Comparison of ENCODE assay signal across 8 cellular contexts in genomic region chr19:45693168-45693788, GRCh38. TPM values are rescaled to one million over a fixed set of nuclear protein-coding genes. Genes with fewer than 3 reads are reported as not detected.
DNase-seq lines count a peak whose midpoint lies in the region; ATAC-seq and TF ChIP-seq lines count a peak whose summit lies in the region.

No MANE protein-coding gene starts in this region.

- H3K36me3 Mint-ChIP-seq in CD8-positive, alpha-beta memory T cell, result peaks cover 3 to 48% (median 6%) of the 10 kb centered on the region in 3 donors
- peaks cover 54% of the 10 kb centered on the region for H3K36me3 Mint-ChIP-seq in activated T-helper 2 cell treated with anti-CD3 and anti-CD28 coated beads, Interferon-gamma antibody, Interleukin-2, Interleukin-4, amounts not matched to agents 10 μg/mL and 5 μg/mL and 100 μg/mL, durations not matched to agents 14 hours and 24 hours and 36 hours (ENCODE audit: low read depth)
- H3K36me3 Mint-ChIP-seq in neural crest cell (ENCODE audit: low read depth), result peaks cover 7% of the 10 kb centered on the region

- H3K27ac Mint-ChIP-seq in CD8-positive, alpha-beta memory T cell, result peak overlapping the region; percentile 92 to 100 (median 97)
- peak overlapping the region; percentile 99 for H3K27ac Mint-ChIP-seq in activated T-helper 2 cell treated with anti-CD3 and anti-CD28 coated beads, Interferon-gamma antibody, Interleukin-2, Interleukin-4, amounts not matched to agents 10 μg/mL and 5 μg/mL and 100 μg/mL, durations not matched to agents 14 hours and 24 hours and 36 hours
- H3K27ac Mint-ChIP-seq in neural crest cell (ENCODE audit: unreplicated experiment), result peak overlapping the region; percentile 84

- no peaks in the 10 kb centered on the region for H3K27me3 ChIP-seq in CD8-positive, alpha-beta memory T cell (ENCODE audit: insufficient read depth, low read length, poor library complexity, severe bottlenecking)
- H3K27me3 ChIP-seq in HUES6 (ENCODE audit: control insufficient read depth, insufficient read depth, low read length), result no peaks in the 10 kb centered on the region

- intact Hi-C loops in activated T-helper 2 cell treated with anti-CD3 and anti-CD28 coated beads, Interferon-gamma antibody, Interleukin-2, Interleukin-4, amounts not matched to agents 10 μg/mL and 5 μg/mL and 100 μg/mL, durations not matched to agents 14 hours and 24 hours and 36 hours (cut with micrococcal nuclease), result loop anchor here (2.0 to 5.0 kb wide), 4 partner anchors 38 to 186 kb away; partner anchors contain the start of genes FBXO46, OPA3, SIX5 and VASP

- no peaks in the 10 kb centered on the region for H3K27me3 Mint-ChIP-seq in CD8-positive, alpha-beta memory T cell
- no peaks in the 10 kb centered on the region for H3K27me3 Mint-ChIP-seq in activated T-helper 2 cell treated with anti-CD3 and anti-CD28 coated beads, Interferon-gamma antibody, Interleukin-2, Interleukin-4, amounts not matched to agents 10 μg/mL and 5 μg/mL and 100 μg/mL, durations not matched to agents 14 hours and 24 hours and 36 hours (ENCODE audit: low read depth)
- H3K27me3 Mint-ChIP-seq in neural crest cell (ENCODE audit: low read depth), result no peaks in the 10 kb centered on the region

- peak; percentile 58 to 80 (median 67) for DNase-seq in CD8-positive, alpha-beta memory T cell
- DNase-seq in OCI-M2 (lab: John Stamatoyannopoulos, UW; ENCODE audit: unreplicated experiment), result peak; percentile 50
- DNase-seq in activated T-helper 2 cell treated with anti-CD3 and anti-CD28 coated beads, Interferon-gamma antibody, Interleukin-2, Interleukin-4, amounts not matched to agents 10 μg/mL and 5 μg/mL and 100 μg/mL, durations not matched to agents 14 hours and 24 hours and 36 hours (ENCODE audit: low spot score), result peak; percentile 70
- peak; percentile 59 to 89 for DNase-seq in foreskin fibroblast
- peak; percentile 88 for DNase-seq in neural crest cell (ENCODE audit: low read depth, low spot score)
- peak; percentile 43 for DNase-seq in stromal cell of bone marrow (ENCODE audit: low read depth)

- POLR2A ChIA-PET in CD8-positive, alpha-beta memory T cell (lab: Charles Lee), result interaction anchor here (0.5 to 2.0 kb wide), 7 partner anchors 16 to 193 kb away, joined by 3 to 16 read pairs (median 4); partner anchors contain the start of gene FBXO46

- H3K9me3 ChIP-seq in CD8-positive, alpha-beta memory T cell (ENCODE audit: low read length), result no peaks in the 10 kb centered on the region
- H3K9me3 ChIP-seq in HUES6 (ENCODE audit: control insufficient read depth, insufficient read depth, low read depth, low read length), result no peaks in the 10 kb centered on the region

- peak overlapping the region; percentile 72 for H3K4me3 ChIP-seq in CD8-positive, alpha-beta memory T cell (ENCODE audit: low read length)
- H3K4me3 ChIP-seq in HUES6 (ENCODE audit: low read depth, low read length), result peak overlapping the region; percentile 94
- peak overlapping the region; percentile 85 to 89 for H3K4me3 ChIP-seq in foreskin fibroblast (ENCODE audit: low read depth in 1 of 2, low read length in 2 of 2)

- no peak for ATAC-seq in GM21723 (IDR thresholded peaks at IDR 0.05; ENCODE audit: unreplicated experiment)

- peaks cover 16 to 29% (median 21%) of the 10 kb centered on the region in 3 donors for H3K4me1 Mint-ChIP-seq in CD8-positive, alpha-beta memory T cell
- peaks cover 17% of the 10 kb centered on the region for H3K4me1 Mint-ChIP-seq in activated T-helper 2 cell treated with anti-CD3 and anti-CD28 coated beads, Interferon-gamma antibody, Interleukin-2, Interleukin-4, amounts not matched to agents 10 μg/mL and 5 μg/mL and 100 μg/mL, durations not matched to agents 14 hours and 24 hours and 36 hours (ENCODE audit: low read depth)
- peaks cover 28% of the 10 kb centered on the region for H3K4me1 Mint-ChIP-seq in neural crest cell

- peaks cover 3% of the 10 kb centered on the region for H3K36me3 ChIP-seq in CD8-positive, alpha-beta memory T cell (ENCODE audit: insufficient read depth, low read length)
- peaks cover 40% of the 10 kb centered on the region for H3K36me3 ChIP-seq in HUES6 (ENCODE audit: control insufficient read depth, insufficient read depth, low read length)

- H3K9me3 Mint-ChIP-seq in CD8-positive, alpha-beta memory T cell, result no peaks in the 10 kb centered on the region
- H3K9me3 Mint-ChIP-seq in activated T-helper 2 cell treated with anti-CD3 and anti-CD28 coated beads, Interferon-gamma antibody, Interleukin-2, Interleukin-4, amounts not matched to agents 10 μg/mL and 5 μg/mL and 100 μg/mL, durations not matched to agents 14 hours and 24 hours and 36 hours, result no peaks in the 10 kb centered on the region
- H3K9me3 Mint-ChIP-seq in neural crest cell, result no peaks in the 10 kb centered on the region

- H3K4me3 Mint-ChIP-seq in CD8-positive, alpha-beta memory T cell, result peak overlapping the region; percentile 91 to 98 (median 93)
- H3K4me3 Mint-ChIP-seq in activated T-helper 2 cell treated with anti-CD3 and anti-CD28 coated beads, Interferon-gamma antibody, Interleukin-2, Interleukin-4, amounts not matched to agents 10 μg/mL and 5 μg/mL and 100 μg/mL, durations not matched to agents 14 hours and 24 hours and 36 hours (ENCODE audit: low read depth), result peak overlapping the region; percentile 94
- peak overlapping the region; percentile 93 for H3K4me3 Mint-ChIP-seq in neural crest cell

- CTCF ChIA-PET in CD8-positive, alpha-beta memory T cell (lab: Charles Lee), result interaction anchor here (0.6 to 9.0 kb wide), 18 partner anchors 12 to 265 kb away, joined by 3 to 107 read pairs (median 4); partner anchors contain the start of genes GIPR and SIX5

- peak; percentile 91 for TF ChIP-seq CTCF in foreskin fibroblast (IDR thresholded peaks at IDR 0.05; ENCODE audit: low read depth, low read length)
- peak; percentile 93 for TF ChIP-seq CTCF in neural crest cell (conservative IDR thresholded peaks at IDR 0.05)

- peaks cover 7% of the 10 kb centered on the region for H3K4me1 ChIP-seq in CD8-positive, alpha-beta memory T cell (ENCODE audit: insufficient read depth, low read length)
- peaks cover 2% of the 10 kb centered on the region; the same call in 1 of the 2 replicates for H3K4me1 ChIP-seq in HUES6 (ENCODE audit: control insufficient read depth, insufficient read depth, low read length)

- peak overlapping the region; percentile 78 for H3K9ac ChIP-seq in HUES6 (ENCODE audit: low read length)

- peak overlapping the region; percentile 92 for H3K27ac ChIP-seq in CD8-positive, alpha-beta memory T cell (ENCODE audit: low read depth, low read length)
- H3K27ac ChIP-seq in HUES6 (ENCODE audit: low read depth, low read length), result no peak overlapping the region; the same call in 1 of the 2 replicates

RNA-seq across cellular contexts. Expression of gene QPCTL, which starts 0.8 kb away (rescaled TPM):
- total RNA-seq in CD8-positive, alpha-beta memory T cell, result 10 to 100 TPM; 11.3 to 11.5 TPM
- 2.0 TPM for polyA plus RNA-seq in CD8-positive, alpha-beta memory T cell
- total RNA-seq in activated T-helper 2 cell treated with anti-CD3 and anti-CD28 coated beads, Interferon-gamma antibody, Interleukin-2, Interleukin-4, amounts not matched to agents 10 μg/mL and 5 μg/mL and 100 μg/mL, durations not matched to agents 14 hours and 24 hours and 36 hours, result 24.2 and 26.7 TPM in 2 replicates
- total RNA-seq in neural crest cell, result 11.4 and 11.8 TPM in 2 replicates

RNA-seq across cellular contexts. Expression of gene SNRPD2, which starts 1.5 kb away (rescaled TPM):
- total RNA-seq in CD8-positive, alpha-beta memory T cell, result 100 to 1,000 TPM; 738 to 747 TPM
- 1,016 TPM for polyA plus RNA-seq in CD8-positive, alpha-beta memory T cell
- total RNA-seq in activated T-helper 2 cell treated with anti-CD3 and anti-CD28 coated beads, Interferon-gamma antibody, Interleukin-2, Interleukin-4, amounts not matched to agents 10 μg/mL and 5 μg/mL and 100 μg/mL, durations not matched to agents 14 hours and 24 hours and 36 hours, result 738 and 766 TPM in 2 replicates
- total RNA-seq in neural crest cell, result 635 and 666 TPM in 2 replicates

RNA-seq across cellular contexts. Expression of gene GIPR, which starts 25.3 kb away (rescaled TPM):
- total RNA-seq in CD8-positive, alpha-beta memory T cell, result 1 to 10 TPM; 1.7 to 1.9 TPM
- polyA plus RNA-seq in CD8-positive, alpha-beta memory T cell, result 0.21 TPM
- total RNA-seq in activated T-helper 2 cell treated with anti-CD3 and anti-CD28 coated beads, Interferon-gamma antibody, Interleukin-2, Interleukin-4, amounts not matched to agents 10 μg/mL and 5 μg/mL and 100 μg/mL, durations not matched to agents 14 hours and 24 hours and 36 hours, result 9.3 and 9.5 TPM in 2 replicates
- 0.96 and 1.0 TPM in 2 replicates for total RNA-seq in neural crest cell

RNA-seq across cellular contexts. Expression of gene FBXO46, which starts 37.4 kb away (rescaled TPM):
- total RNA-seq in CD8-positive, alpha-beta memory T cell, result 10 to 100 TPM; 25.2 to 30.4 TPM
- polyA plus RNA-seq in CD8-positive, alpha-beta memory T cell, result 21.1 TPM
- 34.4 and 38.9 TPM in 2 replicates for total RNA-seq in activated T-helper 2 cell treated with anti-CD3 and anti-CD28 coated beads, Interferon-gamma antibody, Interleukin-2, Interleukin-4, amounts not matched to agents 10 μg/mL and 5 μg/mL and 100 μg/mL, durations not matched to agents 14 hours and 24 hours and 36 hours
- total RNA-seq in neural crest cell, result 27.2 and 30.3 TPM in 2 replicates

RNA-seq across cellular contexts. Expression of gene MEIOSIN, which starts 40.0 kb away (rescaled TPM):
- total RNA-seq in CD8-positive, alpha-beta memory T cell, result not detected
- not detected for polyA plus RNA-seq in CD8-positive, alpha-beta memory T cell
- total RNA-seq in activated T-helper 2 cell treated with anti-CD3 and anti-CD28 coated beads, Interferon-gamma antibody, Interleukin-2, Interleukin-4, amounts not matched to agents 10 μg/mL and 5 μg/mL and 100 μg/mL, durations not matched to agents 14 hours and 24 hours and 36 hours, result not detected in 2 replicates
- total RNA-seq in neural crest cell, result not detected in 2 replicates
